ENCODE assay signal across 1 cellular context in genomic region chr5:92969191-92969780, GRCh38.
TF ChIP-seq lines count a peak whose summit lies in the region.

No MANE protein-coding gene starts in this region.

TF ChIP-seq in HepG2, 621 proteins besides CTCF, POLR2A, EP300 and RAD21 (continued from another document and continues in another):
- TF ChIP-seq KAT2B (IDR thresholded peaks at IDR 0.05; ENCODE audit: borderline replicate concordance, low read depth, low read length) (no peak), HOXD1 (CRISPR knock-in tag; IDR thresholded peaks at IDR 0.05) (no peak), PBX3 (CRISPR knock-in tag; IDR thresholded peaks at IDR 0.05; ENCODE audit: borderline replicate concordance) (no peak), MAZ (IDR thresholded peaks at IDR 0.05; ENCODE audit: borderline replicate concordance, low read depth, low read length) (no peak), MAZ (CRISPR knock-in tag; IDR thresholded peaks at IDR 0.05; ENCODE audit: low read depth) (no peak), KLF9 (CRISPR knock-in tag; IDR thresholded peaks at IDR 0.05; ENCODE audit: low read depth) (0 out of 2 replicates have a peak, but pooled peaks have one; percentile 6), U2AF1 (optimal IDR thresholded peaks at IDR 0.05; ENCODE audit: low read depth, low read length) (no peak), KDM5B (CRISPR knock-in tag; IDR thresholded peaks at IDR 0.05; ENCODE audit: borderline replicate concordance) (no peak), GZF1 (CRISPR knock-in tag; IDR thresholded peaks at IDR 0.05) (no peak), ONECUT2 (CRISPR knock-in tag; IDR thresholded peaks at IDR 0.05) (peak; percentile 76), ZNF704 (CRISPR knock-in tag; IDR thresholded peaks at IDR 0.05; ENCODE audit: borderline replicate concordance) (no peak), TCF7L2 (IDR thresholded peaks at IDR 0.05; ENCODE audit: low read depth, low read length) (no peak), MAF1 (CRISPR knock-in tag; IDR thresholded peaks at IDR 0.05; ENCODE audit: borderline replicate concordance) (no peak), HIVEP1 (CRISPR knock-in tag; IDR thresholded peaks at IDR 0.05) (no peak), MAX (IDR thresholded peaks at IDR 0.05) (peak; percentile 63), HOXA3 (CRISPR knock-in tag; IDR thresholded peaks at IDR 0.05) (0 out of 2 replicates have a peak, but pooled peaks have one; percentile 19), NRL (CRISPR knock-in tag; IDR thresholded peaks at IDR 0.05; ENCODE audit: borderline replicate concordance) (no peak), GTF3A (CRISPR knock-in tag; conservative IDR thresholded peaks at IDR 0.05) (no peak), SATB2 (CRISPR knock-in tag; IDR thresholded peaks at IDR 0.05) (no peak), ZNF331 (CRISPR knock-in tag; IDR thresholded peaks at IDR 0.05) (peak; percentile 52; the same call in 1 of the 2 replicates), ZSCAN5A (CRISPR knock-in tag; IDR thresholded peaks at IDR 0.05; ENCODE audit: borderline replicate concordance) (0 out of 2 replicates have a peak, but pooled peaks have one; percentile 28), ZNF607 (CRISPR knock-in tag; IDR thresholded peaks at IDR 0.05; ENCODE audit: borderline replicate concordance) (no peak), ZNF703 (CRISPR knock-in tag; IDR thresholded peaks at IDR 0.05; ENCODE audit: borderline replicate concordance) (no peak), XRCC5 (optimal IDR thresholded peaks at IDR 0.05; ENCODE audit: low read length) (no peak), ZNF580 (CRISPR knock-in tag; IDR thresholded peaks at IDR 0.05; ENCODE audit: borderline replicate concordance, low read depth) (no peak), HOMEZ (CRISPR knock-in tag; IDR thresholded peaks at IDR 0.05; ENCODE audit: low read depth) (no peak), ZFP90 (CRISPR knock-in tag; IDR thresholded peaks at IDR 0.05; ENCODE audit: borderline replicate concordance) (no peak), ZNF256 (CRISPR knock-in tag; conservative IDR thresholded peaks at IDR 0.05) (no peak), ZNF431 (CRISPR knock-in tag; IDR thresholded peaks at IDR 0.05; ENCODE audit: borderline replicate concordance, low read depth) (no peak), ZNF160 (CRISPR knock-in tag; IDR thresholded peaks at IDR 0.05) (no peak), NR1H2 (CRISPR knock-in tag; IDR thresholded peaks at IDR 0.05; ENCODE audit: borderline replicate concordance, low read depth) (no peak), ZNF776 (CRISPR knock-in tag; IDR thresholded peaks at IDR 0.05) (no peak), PTBP1 (IDR thresholded peaks at IDR 0.05; ENCODE audit: low read depth, low read length, poor library complexity, severe bottlenecking) (no peak), JUND (CRISPR knock-in tag; IDR thresholded peaks at IDR 0.05) (no peak), TBX3 (IDR thresholded peaks at IDR 0.05; ENCODE audit: borderline replicate concordance) (no peak), FOXJ3 (CRISPR knock-in tag; IDR thresholded peaks at IDR 0.05; ENCODE audit: borderline replicate concordance) (no peak), ARNT2 (CRISPR knock-in tag; IDR thresholded peaks at IDR 0.05; ENCODE audit: low read depth) (no peak), ZNF782 (CRISPR knock-in tag; IDR thresholded peaks at IDR 0.05; ENCODE audit: borderline replicate concordance) (no peak), ZBTB20 (CRISPR knock-in tag; IDR thresholded peaks at IDR 0.05; ENCODE audit: borderline replicate concordance, low read depth) (no peak), ZMYM3 (CRISPR knock-in tag; IDR thresholded peaks at IDR 0.05) (0 out of 2 replicates have a peak, but pooled peaks have one; percentile 29), ZSCAN12 (CRISPR knock-in tag; IDR thresholded peaks at IDR 0.05) (no peak), ASH2L (IDR thresholded peaks at IDR 0.05; ENCODE audit: insufficient read length, low read depth, low read length) (no peak), ZNF260 (CRISPR knock-in tag; IDR thresholded peaks at IDR 0.05; ENCODE audit: borderline replicate concordance, low read depth) (no peak), IRX3 (CRISPR knock-in tag; IDR thresholded peaks at IDR 0.05; ENCODE audit: borderline replicate concordance, low read depth) (no peak), RARA (CRISPR knock-in tag; IDR thresholded peaks at IDR 0.05) (no peak), MTA3 (CRISPR knock-in tag; IDR thresholded peaks at IDR 0.05) (no peak)
- TF ChIP-seq, protein P1, sequence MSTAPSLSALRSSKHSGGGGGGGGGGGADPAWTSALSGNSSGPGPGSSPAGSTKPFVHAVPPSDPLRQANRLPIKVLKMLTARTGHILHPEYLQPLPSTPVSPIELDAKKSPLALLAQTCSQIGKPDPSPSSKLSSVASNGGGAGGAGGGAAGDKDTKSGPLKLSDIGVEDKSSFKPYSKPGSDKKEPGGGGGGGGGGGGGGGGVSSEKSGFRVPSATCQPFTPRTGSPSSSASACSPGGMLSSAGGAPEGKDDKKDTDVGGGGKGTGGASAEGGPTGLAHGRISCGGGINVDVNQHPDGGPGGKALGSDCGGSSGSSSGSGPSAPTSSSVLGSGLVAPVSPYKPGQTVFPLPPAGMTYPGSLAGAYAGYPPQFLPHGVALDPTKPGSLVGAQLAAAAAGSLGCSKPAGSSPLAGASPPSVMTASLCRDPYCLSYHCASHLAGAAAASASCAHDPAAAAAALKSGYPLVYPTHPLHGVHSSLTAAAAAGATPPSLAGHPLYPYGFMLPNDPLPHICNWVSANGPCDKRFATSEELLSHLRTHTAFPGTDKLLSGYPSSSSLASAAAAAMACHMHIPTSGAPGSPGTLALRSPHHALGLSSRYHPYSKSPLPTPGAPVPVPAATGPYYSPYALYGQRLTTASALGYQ (CRISPR knock-in tag; IDR thresholded peaks at IDR 0.05), result no peak
- TF ChIP-seq, protein P2, sequence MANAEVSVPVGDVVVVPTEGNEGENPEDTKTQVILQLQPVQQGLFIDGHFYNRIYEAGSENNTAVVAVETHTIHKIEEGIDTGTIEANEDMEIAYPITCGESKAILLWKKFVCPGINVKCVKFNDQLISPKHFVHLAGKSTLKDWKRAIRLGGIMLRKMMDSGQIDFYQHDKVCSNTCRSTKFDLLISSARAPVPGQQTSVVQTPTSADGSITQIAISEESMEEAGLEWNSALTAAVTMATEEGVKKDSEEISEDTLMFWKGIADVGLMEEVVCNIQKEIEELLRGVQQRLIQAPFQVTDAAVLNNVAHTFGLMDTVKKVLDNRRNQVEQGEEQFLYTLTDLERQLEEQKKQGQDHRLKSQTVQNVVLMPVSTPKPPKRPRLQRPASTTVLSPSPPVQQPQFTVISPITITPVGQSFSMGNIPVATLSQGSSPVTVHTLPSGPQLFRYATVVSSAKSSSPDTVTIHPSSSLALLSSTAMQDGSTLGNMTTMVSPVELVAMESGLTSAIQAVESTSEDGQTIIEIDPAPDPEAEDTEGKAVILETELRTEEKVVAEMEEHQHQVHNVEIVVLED (CRISPR knock-in tag; IDR thresholded peaks at IDR 0.05; ENCODE audit: borderline replicate concordance), result no peak
- TF ChIP-seq, protein P3, sequence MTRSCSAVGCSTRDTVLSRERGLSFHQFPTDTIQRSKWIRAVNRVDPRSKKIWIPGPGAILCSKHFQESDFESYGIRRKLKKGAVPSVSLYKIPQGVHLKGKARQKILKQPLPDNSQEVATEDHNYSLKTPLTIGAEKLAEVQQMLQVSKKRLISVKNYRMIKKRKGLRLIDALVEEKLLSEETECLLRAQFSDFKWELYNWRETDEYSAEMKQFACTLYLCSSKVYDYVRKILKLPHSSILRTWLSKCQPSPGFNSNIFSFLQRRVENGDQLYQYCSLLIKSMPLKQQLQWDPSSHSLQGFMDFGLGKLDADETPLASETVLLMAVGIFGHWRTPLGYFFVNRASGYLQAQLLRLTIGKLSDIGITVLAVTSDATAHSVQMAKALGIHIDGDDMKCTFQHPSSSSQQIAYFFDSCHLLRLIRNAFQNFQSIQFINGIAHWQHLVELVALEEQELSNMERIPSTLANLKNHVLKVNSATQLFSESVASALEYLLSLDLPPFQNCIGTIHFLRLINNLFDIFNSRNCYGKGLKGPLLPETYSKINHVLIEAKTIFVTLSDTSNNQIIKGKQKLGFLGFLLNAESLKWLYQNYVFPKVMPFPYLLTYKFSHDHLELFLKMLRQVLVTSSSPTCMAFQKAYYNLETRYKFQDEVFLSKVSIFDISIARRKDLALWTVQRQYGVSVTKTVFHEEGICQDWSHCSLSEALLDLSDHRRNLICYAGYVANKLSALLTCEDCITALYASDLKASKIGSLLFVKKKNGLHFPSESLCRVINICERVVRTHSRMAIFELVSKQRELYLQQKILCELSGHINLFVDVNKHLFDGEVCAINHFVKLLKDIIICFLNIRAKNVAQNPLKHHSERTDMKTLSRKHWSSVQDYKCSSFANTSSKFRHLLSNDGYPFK (CRISPR knock-in tag; IDR thresholded peaks at IDR 0.05; ENCODE audit: borderline replicate concordance), result no peak
- TF ChIP-seq, protein P4, sequence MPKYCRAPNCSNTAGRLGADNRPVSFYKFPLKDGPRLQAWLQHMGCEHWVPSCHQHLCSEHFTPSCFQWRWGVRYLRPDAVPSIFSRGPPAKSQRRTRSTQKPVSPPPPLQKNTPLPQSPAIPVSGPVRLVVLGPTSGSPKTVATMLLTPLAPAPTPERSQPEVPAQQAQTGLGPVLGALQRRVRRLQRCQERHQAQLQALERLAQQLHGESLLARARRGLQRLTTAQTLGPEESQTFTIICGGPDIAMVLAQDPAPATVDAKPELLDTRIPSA (CRISPR knock-in tag; IDR thresholded peaks at IDR 0.05; ENCODE audit: borderline replicate concordance), result no peak
